Comparison of ENCODE assay signal across 20 cellular contexts in the genomic region with DNA sequence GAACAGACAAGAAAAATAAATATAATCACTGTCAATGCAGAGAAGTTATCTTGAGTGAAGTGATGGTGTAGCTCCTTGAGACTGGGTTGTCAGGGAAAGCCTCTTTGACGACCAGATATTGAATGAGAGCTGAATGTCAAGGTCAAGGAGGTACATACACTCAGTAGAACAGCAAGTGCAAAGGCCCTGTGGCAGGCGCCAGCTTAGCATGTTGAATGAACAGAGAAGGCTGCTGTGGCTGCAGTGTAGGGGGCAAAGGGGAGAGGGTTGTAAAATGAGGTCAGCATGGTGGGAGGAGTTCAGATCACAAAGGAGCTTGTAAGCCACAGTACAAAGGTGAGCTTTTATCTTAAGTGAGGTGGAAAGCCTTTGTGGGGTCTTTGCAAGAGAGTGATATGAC.
DNase-seq lines count a peak whose midpoint lies in the region; ATAC-seq and TF ChIP-seq lines count a peak whose summit lies in the region.
"Had no signal": no experiment of that assay in that cellular context is flagged by ENCODE, and none has a peak within 500 bp of the region (broad histone marks: within the 10 kb centered on the region; RNA-seq: fewer than 3 reads in every experiment).

No MANE protein-coding gene starts in this region.

- H3K9me2 ChIP-seq in hepatocyte (replicated peaks; ENCODE audit: insufficient read depth), result no peaks in the 10 kb centered on the region
- H3K9me2 ChIP-seq in PC-3 (replicated peaks; ENCODE audit: low read length), result no peaks in the 10 kb centered on the region
- H3K9me2 ChIP-seq: SK-N-SH had no signal

- H3K79me2 ChIP-seq in hepatocyte (peaks cover 92% of the 10 kb centered on the region), PC-3 (ENCODE audit: low read length) (peaks cover 51% of the 10 kb centered on the region)

- no peak overlapping the region for H2BK120ac ChIP-seq in IMR-90 (ENCODE audit: low read depth, low read length)

- H3K23ac ChIP-seq in IMR-90 (ENCODE audit: low read depth, low read length), result no peak overlapping the region; the same call in 1 of the 2 replicates

- no peak for TF ChIP-seq CTCF in Caco-2 (IDR thresholded peaks at IDR 0.05; ENCODE audit: insufficient read depth in 1 of 2, low read depth in 1 of 2, low read length in 1 of 2, severe bottlenecking in 1 of 2, unreplicated experiment in 1 of 2)
- TF ChIP-seq CTCF in IMR-90 (conservative IDR thresholded peaks at IDR 0.05; ENCODE audit: low read depth, low read length), result no peak
- no peak for TF ChIP-seq CTCF in hepatocyte (IDR thresholded peaks at IDR 0.05; ENCODE audit: poor library complexity)
- TF ChIP-seq CTCF in progenitor cell of endocrine pancreas (IDR thresholded peaks at IDR 0.05; ENCODE audit: unreplicated experiment), result no peak
- TF ChIP-seq CTCF in PC-3 (conservative IDR thresholded peaks at IDR 0.05; ENCODE audit: low read depth, low read length), result no peak

- DNase-seq in Caco-2, result peak; percentile 76 to 84
- DNase-seq in IMR-90, result no peak
- DNase-seq in hepatocyte (ENCODE audit: low spot score), result peak; percentile 46
- no peak for DNase-seq in progenitor cell of endocrine pancreas (ENCODE audit: low spot score, unreplicated experiment)
- no peak for DNase-seq in PC-3
- DNase-seq in iPS-NIHi11 (ENCODE audit: low spot score), result no peak
- DNase-seq in HEK293T (ENCODE audit: extremely low spot score), result no peak
- DNase-seq: CD8-positive, alpha-beta memory T cell; DMS79; MM.1S; NCI-H1105; NCI-H2081 treated with DMSO at 0.1 percent for 48 hours; NCI-H446 treated with DMSO at 0.1 percent for 48 hours; NCI-H748 treated with DMSO at 0.1 percent for 48 hours; OCI-M1; SHP77; SK-N-SH had no signal

- H3K9me3 Mint-ChIP-seq in Caco-2 (ENCODE audit: unreplicated experiment) (no peaks in the 10 kb centered on the region), progenitor cell of endocrine pancreas (ENCODE audit: low read depth) (no peaks in the 10 kb centered on the region)

- H3K36me3 Mint-ChIP-seq in Caco-2 (ENCODE audit: insufficient read depth, unreplicated experiment) (peaks cover 34% of the 10 kb centered on the region), progenitor cell of endocrine pancreas (ENCODE audit: insufficient read depth) (peaks cover 13% of the 10 kb centered on the region)

- BruUV-seq in Caco-2 (replicated peaks; lab: Mats Ljungman, UMichigan), result no TSS peak
- BruUV-seq in IMR-90 (replicated peaks; lab: Mats Ljungman, UMichigan), result no TSS peak
- BruUV-seq in PC-3 (replicated peaks; lab: Mats Ljungman, UMichigan), result no TSS peak

- POLR2A ChIA-PET in Caco-2 (lab: Charles Lee) (interaction anchor here (0.6 to 1.7 kb wide), 3 partner anchors 59 to 76 kb away, joined by 3 to 6 read pairs (median 4); no protein-coding TSS in a partner anchor), IMR-90 (lab: Charles Lee; ENCODE audit: unreplicated experiment) (no interaction called here), PC-3 (lab: Charles Lee; ENCODE audit: unreplicated experiment) (no interaction called here), HEK293T (lab: Yijun Ruan, JAX) (interaction anchor here (1.3 kb wide), 1 partner anchor 83 kb away, joined by 3 read pairs; no protein-coding TSS in a partner anchor)

- H3K4me3 ChIP-seq in Caco-2 (ENCODE audit: low read depth, low read length) (no peak overlapping the region), IMR-90 (ENCODE audit: insufficient read depth, low read depth, low read length) (no peak overlapping the region), hepatocyte (no peak overlapping the region), PC-3 (ENCODE audit: low read length) (no peak overlapping the region)
- H3K4me3 ChIP-seq: BLaER1 treated with 17β-estradiol and CSF1 and Interleukin-3, amounts not matched to agents 10 nM and 100 nM had no signal

- peaks cover 78% of the 10 kb centered on the region for H3K4me1 Mint-ChIP-seq in Caco-2 (ENCODE audit: low read depth, unreplicated experiment)
- H3K4me1 Mint-ChIP-seq in progenitor cell of endocrine pancreas (ENCODE audit: low read depth), result peaks cover 65% of the 10 kb centered on the region

- H4K5ac ChIP-seq in IMR-90 (ENCODE audit: low read depth, low read length), result no peak overlapping the region

- H2BK20ac ChIP-seq in IMR-90 (ENCODE audit: low read depth, low read length), result no peak overlapping the region

- H2BK15ac ChIP-seq in IMR-90 (ENCODE audit: low read depth, low read length), result no peak overlapping the region

- no peak overlapping the region for H4K8ac ChIP-seq in IMR-90 (ENCODE audit: low read depth in 2 of 2, low read length in 2 of 2)

- H3K27ac ChIP-seq in IMR-90 (ENCODE audit: insufficient read depth, low read length), result no peak overlapping the region
- peak overlapping the region; percentile 45 for H3K27ac ChIP-seq in hepatocyte
- H3K27ac ChIP-seq in PC-3 (ENCODE audit: low read length), result no peak overlapping the region
- H3K27ac ChIP-seq: BLaER1 treated with 17β-estradiol and CSF1 and Interleukin-3, amounts not matched to agents 10 nM and 100 nM; HL-60 had no signal

- 72% methylated on average over 2 of the region's 2 CpGs; no CpG with 5 or more reads in 1 of the 2 experiments for WGBS in IMR-90 (ENCODE audit: extremely low coverage in 2 of 2, insufficient read length in 1 of 2), 2 experiments
- WGBS in hepatocyte (ENCODE audit: low lambda C conversion rate, missing lambda C conversion rate), result 53% methylated on average over 2 of the region's 2 CpGs

- in situ Hi-C loops in IMR-90 (cut with MboI; ENCODE audit: low sequenced_read_pairs), result loop anchor here (10.0 kb wide), 1 partner anchor 272 kb away; no protein-coding TSS in a partner anchor

- dilution Hi-C loops in IMR-90 (cut with HindIII; ENCODE audit: low sequenced_read_pairs, unreplicated experiment), result loop anchor here (25.0 kb wide), 1 partner anchor 101 kb away; a partner anchor contains a TSS

- no peak overlapping the region for H2BK5ac ChIP-seq in IMR-90 (ENCODE audit: low read depth, low read length, poor library complexity, severe bottlenecking)

- peak overlapping the region; percentile 37; the same call in 1 of the 2 replicates for H2AK5ac ChIP-seq in IMR-90 (ENCODE audit: low read depth, low read length)

- H2AK9ac ChIP-seq in IMR-90 (replicated peaks; ENCODE audit: low read depth, low read length, poor library complexity), result no peak overlapping the region

- H3K4me1 ChIP-seq in Caco-2, result peaks cover 59% of the 10 kb centered on the region
- peaks cover 16% of the 10 kb centered on the region for H3K4me1 ChIP-seq in IMR-90 (ENCODE audit: control insufficient read depth, insufficient read depth, low read length)
- peaks cover 44% of the 10 kb centered on the region for H3K4me1 ChIP-seq in hepatocyte (ENCODE audit: insufficient read depth)
- H3K4me1 ChIP-seq in PC-3 (ENCODE audit: insufficient read depth, low read length), result peaks cover 36% of the 10 kb centered on the region

- H3K27ac Mint-ChIP-seq in Caco-2 (ENCODE audit: unreplicated experiment), result peak overlapping the region; percentile 76
- H3K27ac Mint-ChIP-seq in progenitor cell of endocrine pancreas, result peak overlapping the region; percentile 87
- H3K27ac Mint-ChIP-seq: CD8-positive, alpha-beta memory T cell had no signal

- CTCF ChIA-PET in Caco-2 (lab: Charles Lee), result interaction anchor here (0.7 to 1.2 kb wide), 3 partner anchors 96 to 221 kb away, joined by 3 to 7 read pairs (median 4); no protein-coding TSS in a partner anchor
- CTCF ChIA-PET in IMR-90 (lab: Yijun Ruan, JAX), result no interaction called here
- CTCF ChIA-PET in PC-3 (lab: Charles Lee), result no interaction called here
- CTCF ChIA-PET in HEK293T (lab: Yijun Ruan, JAX), result interaction anchor here (0.8 to 1.4 kb wide), 4 partner anchors 8 to 59 kb away, joined by 3 to 6 read pairs (median 4); no protein-coding TSS in a partner anchor

- H3K9me3 ChIP-seq in Caco-2 (no peaks in the 10 kb centered on the region), IMR-90 (ENCODE audit: control insufficient read depth, insufficient read depth, low read length) (no peaks in the 10 kb centered on the region), hepatocyte (ENCODE audit: low read depth) (no peaks in the 10 kb centered on the region), PC-3 (ENCODE audit: low read length) (no peaks in the 10 kb centered on the region)
- H3K9me3 ChIP-seq: BLaER1 treated with 17β-estradiol and CSF1 and Interleukin-3, amounts not matched to agents 10 nM and 100 nM; SK-N-SH had no signal

- no peak overlapping the region for H3K4ac ChIP-seq in IMR-90 (ENCODE audit: low read depth, low read length)

- TF ChIP-seq RAD21 in IMR-90 (IDR thresholded peaks at IDR 0.05; ENCODE audit: low read length), result no peak

- H3K56ac ChIP-seq in IMR-90 (ENCODE audit: extremely low read depth, insufficient read depth, low read length), result no peak overlapping the region

- H3K27me3 Mint-ChIP-seq in Caco-2 (ENCODE audit: insufficient read depth, unreplicated experiment), result no peaks in the 10 kb centered on the region
- no peaks in the 10 kb centered on the region for H3K27me3 Mint-ChIP-seq in progenitor cell of endocrine pancreas
- H3K27me3 Mint-ChIP-seq: CD8-positive, alpha-beta memory T cell had no signal

- H3K4me3 Mint-ChIP-seq in Caco-2 (ENCODE audit: unreplicated experiment) (peak overlapping the region; percentile 37), progenitor cell of endocrine pancreas (ENCODE audit: low read depth) (peak overlapping the region; percentile 37)
- H3K4me3 Mint-ChIP-seq: CD8-positive, alpha-beta memory T cell had no signal

- no peaks in the 10 kb centered on the region; the same call in 1 of the 2 replicates for H3K36me3 ChIP-seq in Caco-2 (ENCODE audit: control insufficient read depth, insufficient read depth, low read length)
- H3K36me3 ChIP-seq in IMR-90 (ENCODE audit: control insufficient read depth, insufficient read depth, low read length), result peaks cover 3% of the 10 kb centered on the region; the same call in 1 of the 2 replicates
- H3K36me3 ChIP-seq in hepatocyte (replicated peaks; ENCODE audit: insufficient read depth, low read depth), result no peaks in the 10 kb centered on the region
- H3K36me3 ChIP-seq in PC-3 (ENCODE audit: low read depth, low read length), result no peaks in the 10 kb centered on the region

- no peak overlapping the region for H3K18ac ChIP-seq in IMR-90 (ENCODE audit: low read depth, low read length)

- no peak overlapping the region for H3K4me2 ChIP-seq in IMR-90 (ENCODE audit: low read depth, low read length)
- no peak overlapping the region for H3K4me2 ChIP-seq in hepatocyte
- no peak overlapping the region for H3K4me2 ChIP-seq in PC-3 (ENCODE audit: low read length)
- H3K4me2 ChIP-seq: SK-N-SH had no signal

- no peak overlapping the region for H3K9ac ChIP-seq in IMR-90 (ENCODE audit: low read depth, low read length)
- H3K9ac ChIP-seq in PC-3 (ENCODE audit: low read length), result no peak overlapping the region
- H3K9ac ChIP-seq: BLaER1 treated with 17β-estradiol and CSF1 and Interleukin-3, amounts not matched to agents 10 nM and 100 nM; SK-N-SH had no signal

- intact Hi-C loops in Caco-2 (cut with micrococcal nuclease; ENCODE audit: unreplicated experiment), result loop anchor here (1.0 to 10.0 kb wide), 4 partner anchors 61 to 102 kb away; no protein-coding TSS in a partner anchor
- intact Hi-C loops in IMR-90 (cut with micrococcal nuclease), result loop anchor here (10.0 kb wide), 2 partner anchors 268 to 272 kb away; no protein-coding TSS in a partner anchor
- intact Hi-C loops in PC-3 (cut with micrococcal nuclease), result no loop called here

- H3F3A ChIP-seq in PC-3 (ENCODE audit: low read length, unreplicated experiment), result no peaks in the 10 kb centered on the region

- peaks cover 12% of the 10 kb centered on the region for H3K9me1 ChIP-seq in IMR-90 (ENCODE audit: insufficient read depth, low read length)

- no peak for TF ChIP-seq POLR2A in IMR-90 (IDR thresholded peaks at IDR 0.05; ENCODE audit: low read depth, low read length)

- H2AFZ ChIP-seq in IMR-90 (replicated peaks; ENCODE audit: low read length, poor library complexity), result no peak overlapping the region
- no peak overlapping the region for H2AFZ ChIP-seq in hepatocyte
- H2AFZ ChIP-seq in PC-3 (ENCODE audit: low read length), result no peak overlapping the region

- H3K14ac ChIP-seq in IMR-90 (replicated peaks; ENCODE audit: low read depth, low read length), result no peak overlapping the region

- ATAC-seq in IMR-90 (ENCODE audit: low read depth) (no peak), GM19395 (IDR thresholded peaks at IDR 0.05; ENCODE audit: unreplicated experiment) (no peak), PC-3 (no peak)

- H4K20me1 ChIP-seq in IMR-90 (ENCODE audit: insufficient read depth, low read length), result peaks cover 48% of the 10 kb centered on the region
- H4K20me1 ChIP-seq in hepatocyte (ENCODE audit: insufficient read depth, poor library complexity, severe bottlenecking), result peaks cover 3% of the 10 kb centered on the region
- H4K20me1 ChIP-seq in PC-3 (ENCODE audit: low read length), result no peaks in the 10 kb centered on the region

- H4K91ac ChIP-seq in IMR-90 (ENCODE audit: insufficient read depth, low read depth, low read length), result no peak overlapping the region

- peaks cover 44 to 72% of the 10 kb centered on the region in 2 experiments for H3K79me1 ChIP-seq in IMR-90 (ENCODE audit: low read depth in 1 of 2, low read length in 2 of 2)

- H3K27me3 ChIP-seq in Caco-2 (replicated peaks; ENCODE audit: control insufficient read depth, insufficient read depth, low read length) (no peaks in the 10 kb centered on the region), IMR-90 (ENCODE audit: control insufficient read depth, insufficient read depth, low read length) (no peaks in the 10 kb centered on the region), hepatocyte (no peaks in the 10 kb centered on the region), PC-3 (ENCODE audit: low read length) (no peaks in the 10 kb centered on the region)
- H3K27me3 ChIP-seq: BLaER1 treated with 17β-estradiol and CSF1 and Interleukin-3, amounts not matched to agents 10 nM and 100 nM had no signal

Comparison
In these comparisons a context has a peak if more than half of its experiments do, and no peak if none do; other contexts are left out.
1. DNase-seq: peak in Caco-2 (2 of 2) and hepatocyte (single experiment); none in IMR-90 (single experiment), progenitor cell of endocrine pancreas (single experiment), PC-3 (single experiment), iPS-NIHi11 (single experiment) and HEK293T (single experiment).
2. CTCF ChIA-PET loops: an anchor here in Caco-2 (0.7 to 1.2 kb wide) and HEK293T (0.8 to 1.4 kb wide); none called in IMR-90 and PC-3.
3. POLR2A ChIA-PET loops: an anchor here in Caco-2 (0.6 to 1.7 kb wide) and HEK293T (1.3 kb wide); none called in IMR-90 and PC-3.